Comparison of ENCODE assay signal across 8 cellular contexts in genomic region chr6:113632220-113632864, GRCh38.
DNase-seq lines count a peak whose midpoint lies in the region; ATAC-seq and TF ChIP-seq lines count a peak whose summit lies in the region.

No MANE protein-coding gene starts in this region.

- H3K9me3 ChIP-seq in OCI-LY1 (ENCODE audit: low read length), result no peaks in the 10 kb centered on the region
- no peaks in the 10 kb centered on the region for H3K9me3 ChIP-seq in mammary epithelial cell (replicated peaks; ENCODE audit: insufficient read depth, low read length)
- no peaks in the 10 kb centered on the region for H3K9me3 ChIP-seq in mesenchymal stem cell (ENCODE audit: control insufficient read depth, low read length)

- H3K27me3 ChIP-seq in OCI-LY1 (ENCODE audit: insufficient read depth, low read length) (no peaks in the 10 kb centered on the region), mammary epithelial cell (ENCODE audit: insufficient read depth, low read length) (no peaks in the 10 kb centered on the region), mesenchymal stem cell (ENCODE audit: control insufficient read depth in 1 of 2, insufficient read depth in 1 of 2, low read length in 2 of 2) (no peaks in the 10 kb centered on the region)

- H2BK120ac ChIP-seq in mesenchymal stem cell (ENCODE audit: low read depth, low read length), result no peak overlapping the region

- peak overlapping the region in 1 of 2 experiments; percentile 80 for H2BK12ac ChIP-seq in mesenchymal stem cell (ENCODE audit: low read length in 2 of 2)

- H3K27ac ChIP-seq in OCI-LY1 (ENCODE audit: low read depth, low read length, poor library complexity, severe bottlenecking), result peak overlapping the region; percentile 97
- peak overlapping the region; percentile 96 for H3K27ac ChIP-seq in mammary epithelial cell (ENCODE audit: insufficient read depth, low read depth, low read length)
- H3K27ac ChIP-seq in mesenchymal stem cell (ENCODE audit: low read length, poor library complexity, severe bottlenecking), result peak overlapping the region; percentile 73

- H3F3A ChIP-seq in OCI-LY1 (ENCODE audit: insufficient read depth, low read length), result no peaks in the 10 kb centered on the region

- H4K8ac ChIP-seq in mesenchymal stem cell (ENCODE audit: low read length), result no peak overlapping the region

- no peaks in the 10 kb centered on the region for H3K36me3 Mint-ChIP-seq in stimulated activated naive CD8-positive, alpha-beta T cell treated with anti-CD3 and anti-CD28 coated beads, Interleukin-15, Interleukin-2, amounts not matched to agents 100 ng/mL and 50 ng/mL, for 24 hours (ENCODE audit: low read depth)

- CTCF ChIA-PET in mammary epithelial cell (lab: Charles Lee; ENCODE audit: low non-redundant PET), result interaction anchor here (0.5 kb wide), 2 partner anchors 199 to 256 kb away, joined by 4 to 21 read pairs; no protein-coding TSS in a partner anchor

- TF ChIP-seq CTCF in OCI-LY1 (IDR thresholded peaks at IDR 0.05; ENCODE audit: low read length) (no peak), mammary epithelial cell (conservative IDR thresholded peaks at IDR 0.05 in 1 of 2, IDR thresholded peaks at IDR 0.05 in 1 of 2; ENCODE audit: extremely low read depth in 1 of 2, insufficient read depth in 1 of 2, low read depth in 1 of 2, low read length in 2 of 2) (no peak)

- peaks cover 20% of the 10 kb centered on the region for H3K27me3 Mint-ChIP-seq in stimulated activated naive CD8-positive, alpha-beta T cell treated with anti-CD3 and anti-CD28 coated beads, Interleukin-15, Interleukin-2, amounts not matched to agents 100 ng/mL and 50 ng/mL, for 24 hours

- no peak overlapping the region for H3K23ac ChIP-seq in mesenchymal stem cell (ENCODE audit: low read length in 2 of 2)

- intact Hi-C loops in mammary epithelial cell (cut with micrococcal nuclease), result loop anchor here (1.0 to 5.0 kb wide), 7 partner anchors 13 to 510 kb away; no protein-coding TSS in a partner anchor

- peak overlapping the region; percentile 69 for H3K27ac Mint-ChIP-seq in stimulated activated naive CD8-positive, alpha-beta T cell treated with anti-CD3 and anti-CD28 coated beads, Interleukin-15, Interleukin-2, amounts not matched to agents 100 ng/mL and 50 ng/mL, for 24 hours

- peak; percentile 7 for DNase-seq in NK-92 treated with Interleukin-12 subunit alpha and Interleukin-12 subunit beta, amount 100 ng/mL, for 24 hours (lab: John Stamatoyannopoulos, UW)
- no peak for DNase-seq in NK-92 (lab: John Stamatoyannopoulos, UW; ENCODE audit: unreplicated experiment)
- peak; percentile 99 for DNase-seq in mammary epithelial cell
- DNase-seq in mesenchymal stem cell, result peak; percentile 94
- no peak for DNase-seq in SHP77 treated with DMSO at 0.1 percent for 48 hours (lab: John Stamatoyannopoulos, UW)

- TSS peak; percentile 84 for BruUV-seq in mammary epithelial cell (replicated peaks; lab: Mats Ljungman, UMichigan)

- H3K9me2 ChIP-seq in OCI-LY1 (ENCODE audit: low read depth, low read length), result no peaks in the 10 kb centered on the region

- in situ Hi-C loops in mammary epithelial cell (cut with MboI; ENCODE audit: low sequenced_read_pairs in 2 of 2), result loop anchor here in 1 of 2 donors (5.0 to 10.0 kb wide), 2 partner anchors 62 to 225 kb away; partner anchors contain the start of gene MARCKS

- H2AFZ ChIP-seq in OCI-LY1 (ENCODE audit: low read length) (peak overlapping the region; percentile 31; the same call in 1 of the 2 replicates), mammary epithelial cell (ENCODE audit: low read depth, low read length) (peak overlapping the region; percentile 34), mesenchymal stem cell (ENCODE audit: low read depth, low read length) (no peak overlapping the region)

- H3K4me1 Mint-ChIP-seq in stimulated activated naive CD8-positive, alpha-beta T cell treated with anti-CD3 and anti-CD28 coated beads, Interleukin-15, Interleukin-2, amounts not matched to agents 100 ng/mL and 50 ng/mL, for 24 hours (ENCODE audit: low read depth), result peaks cover 65% of the 10 kb centered on the region

- H4K20me1 ChIP-seq in OCI-LY1 (ENCODE audit: insufficient read depth, low read length) (no peaks in the 10 kb centered on the region), mammary epithelial cell (ENCODE audit: insufficient read depth, low read length) (no peaks in the 10 kb centered on the region)

- no peak overlapping the region for H2BK15ac ChIP-seq in mesenchymal stem cell (ENCODE audit: low read depth, poor library complexity, severe bottlenecking)

- H4K91ac ChIP-seq in mesenchymal stem cell (ENCODE audit: low read length), result no peak overlapping the region

- no peak overlapping the region for H2BK5ac ChIP-seq in mesenchymal stem cell (ENCODE audit: low read depth, low read length, poor library complexity, severe bottlenecking)

- H3K9ac ChIP-seq in OCI-LY1 (ENCODE audit: low read length) (peak overlapping the region; percentile 33), mammary epithelial cell (ENCODE audit: insufficient read depth, low read length) (peak overlapping the region; percentile 83), mesenchymal stem cell (ENCODE audit: low read length) (peak overlapping the region; percentile 79)

- peaks cover 80% of the 10 kb centered on the region for H3K4me1 ChIP-seq in OCI-LY1 (ENCODE audit: insufficient read depth, low read length, severe bottlenecking)
- peaks cover 41% of the 10 kb centered on the region for H3K4me1 ChIP-seq in mammary epithelial cell (ENCODE audit: insufficient read depth, low read length)
- peaks cover 13% of the 10 kb centered on the region for H3K4me1 ChIP-seq in mesenchymal stem cell (ENCODE audit: control insufficient read depth, insufficient read depth, low read depth, low read length)

- H3K79me2 ChIP-seq in OCI-LY1 (ENCODE audit: insufficient read depth, low read length) (no peaks in the 10 kb centered on the region), mammary epithelial cell (ENCODE audit: insufficient read depth, low read length) (no peaks in the 10 kb centered on the region)

- no peaks in the 10 kb centered on the region for H3K9me3 Mint-ChIP-seq in stimulated activated naive CD8-positive, alpha-beta T cell treated with anti-CD3 and anti-CD28 coated beads, Interleukin-15, Interleukin-2, amounts not matched to agents 100 ng/mL and 50 ng/mL, for 24 hours

- H3K4me2 ChIP-seq in OCI-LY1 (ENCODE audit: low read length) (peak overlapping the region; percentile 56), mammary epithelial cell (ENCODE audit: insufficient read depth, low read depth, low read length) (peak overlapping the region; percentile 70), mesenchymal stem cell (ENCODE audit: low read length, poor library complexity, severe bottlenecking) (peak overlapping the region; percentile 65)

- no peak overlapping the region for H3K4ac ChIP-seq in mesenchymal stem cell (ENCODE audit: low read depth in 1 of 2, low read length in 2 of 2)

- H3K36me3 ChIP-seq in OCI-LY1 (ENCODE audit: insufficient read depth, low read length), result no peaks in the 10 kb centered on the region
- no peaks in the 10 kb centered on the region for H3K36me3 ChIP-seq in mammary epithelial cell (ENCODE audit: insufficient read depth, low read length)
- no peaks in the 10 kb centered on the region for H3K36me3 ChIP-seq in mesenchymal stem cell (ENCODE audit: control insufficient read depth in 1 of 2, insufficient read depth in 2 of 2, low read depth in 1 of 2, low read length in 2 of 2)

- peak overlapping the region; percentile 28 for H3K4me3 Mint-ChIP-seq in stimulated activated naive CD8-positive, alpha-beta T cell treated with anti-CD3 and anti-CD28 coated beads, Interleukin-15, Interleukin-2, amounts not matched to agents 100 ng/mL and 50 ng/mL, for 24 hours

- peak overlapping the region; percentile 19 for H3K4me3 ChIP-seq in OCI-LY1 (ENCODE audit: low read depth, low read length, poor library complexity, severe bottlenecking)
- peak overlapping the region in 2 of 3 experiments; percentile 24 for H3K4me3 ChIP-seq in mammary epithelial cell (replicated peaks in 1 of 3; ENCODE audit: insufficient read depth in 1 of 3, low read depth in 2 of 3, low read length in 3 of 3)
- H3K4me3 ChIP-seq in mesenchymal stem cell (ENCODE audit: insufficient read depth in 1 of 2, low read depth in 1 of 2, low read length in 2 of 2), result peak overlapping the region in 1 of 2 experiments; percentile 64

- peak; percentile 29 for ATAC-seq in HG02840 (IDR thresholded peaks at IDR 0.05; ENCODE audit: low FRiP score, unreplicated experiment)

- no peaks in the 10 kb centered on the region for H3K79me1 ChIP-seq in mesenchymal stem cell (replicated peaks; ENCODE audit: low read length, poor library complexity, severe bottlenecking)

- peak overlapping the region in 1 of 2 experiments; percentile 67 for H3K18ac ChIP-seq in mesenchymal stem cell (ENCODE audit: low read depth in 1 of 2, low read length in 2 of 2)

- dilution Hi-C loops in mammary epithelial cell (cut with HindIII; ENCODE audit: low sequenced_read_pairs), result no loop called here

- no peak overlapping the region for H3K14ac ChIP-seq in mesenchymal stem cell (ENCODE audit: low read length in 2 of 2)

- H2AK5ac ChIP-seq in mesenchymal stem cell (ENCODE audit: low read length, severe bottlenecking), result peak overlapping the region; percentile 67

- WGBS in mammary epithelial cell (ENCODE audit: low coverage, missing lambda C conversion rate), result 0% methylated on average over 8 of the region's 8 CpGs
- WGBS in mesenchymal stem cell, result 1% methylated on average over 7 of the region's 8 CpGs

Comparison
In these comparisons a context has a peak if more than half of its experiments do, and no peak if none do; other contexts are left out.
1. DNase-seq: peak in NK-92 treated with Interleukin-12 subunit alpha and Interleukin-12 subunit beta, amount 100 ng/mL, for 24 hours (single experiment), mammary epithelial cell (single experiment) and mesenchymal stem cell (single experiment); none in NK-92 (single experiment) and SHP77 treated with DMSO at 0.1 percent for 48 hours (single experiment).
2. H3K9ac ChIP-seq: peak in every context shown above with its lines; median percentile 83 in mammary epithelial cell; 79 in mesenchymal stem cell; 33 in OCI-LY1.
3. Peak in every context shown above with its lines, with median percentiles within 50 percentile points of each other: H3K27ac ChIP-seq and H3K4me2 ChIP-seq.